ENCODE assay signal across 22 cellular contexts in genomic region chr11:40247023-40247422, GRCh38.
"Had no signal": no experiment of that assay in that cellular context is flagged by ENCODE, and none has a peak within 500 bp of the region (broad histone marks: within the 10 kb centered on the region; RNA-seq: fewer than 3 reads in every experiment).

No MANE protein-coding gene starts in this region.

- ATAC-seq: effector memory CD8-positive, alpha-beta T cell; gastrocnemius medialis; heart right ventricle; left lobe of liver; naive thymus-derived CD4-positive, alpha-beta T cell; psoas muscle; right lobe of liver; stimulated activated memory B cell treated with anti-CD40 and anti-IgM and Interleukin-4, amounts not matched to agents 10 μg/mL and 1 μg/mL and 100 μg/mL, for 72 hours had no signal

- H3K4me1 Mint-ChIP-seq: naive thymus-derived CD4-positive, alpha-beta T cell; stimulated activated memory B cell treated with anti-CD40 and anti-IgM and Interleukin-4, amounts not matched to agents 10 μg/mL and 1 μg/mL and 100 μg/mL, for 72 hours had no signal

- H3K27ac ChIP-seq: epithelial cell of prostate, esophagus muscularis mucosa, gastrocnemius medialis, heart right ventricle, neutrophil, psoas muscle, right lobe of liver, tibial artery, upper lobe of left lung, uterus had no signal

- H3K36me3 Mint-ChIP-seq: naive thymus-derived CD4-positive, alpha-beta T cell; stimulated activated memory B cell treated with anti-CD40 and anti-IgM and Interleukin-4, amounts not matched to agents 10 μg/mL and 1 μg/mL and 100 μg/mL, for 72 hours had no signal

- H3K4me3 Mint-ChIP-seq: dendritic cell treated with granulocyte-macrophage colony-stimulating factor and Interleukin-4, amounts not matched to agents 40 ng/mL and 50 ng/mL, for 4 days; effector memory CD8-positive, alpha-beta T cell; naive thymus-derived CD4-positive, alpha-beta T cell; nephron progenitor cell; stimulated activated memory B cell treated with anti-CD40 and anti-IgM and Interleukin-4, amounts not matched to agents 10 μg/mL and 1 μg/mL and 100 μg/mL, for 72 hours; stimulated activated naive CD8-positive, alpha-beta T cell treated with anti-CD3 and anti-CD28 coated beads, Interleukin-15, Interleukin-2, amounts not matched to agents 100 ng/mL and 50 ng/mL, for 24 hours had no signal

- DNase-seq: effector memory CD8-positive, alpha-beta T cell; gastrocnemius medialis; heart right ventricle; hypothalamus; islet precursor cell; mammary epithelial cell; naive thymus-derived CD4-positive, alpha-beta T cell; nephron progenitor cell; psoas muscle; retina; right lobe of liver; stimulated activated CD4-positive, alpha-beta T cell treated with anti-CD3 and anti-CD28 coated beads, Interleukin-4, amount 100 ng/mL, for 1 hour; tibial artery; upper lobe of left lung; uterus had no signal

- H3K27ac Mint-ChIP-seq: dendritic cell treated with granulocyte-macrophage colony-stimulating factor and Interleukin-4, amounts not matched to agents 40 ng/mL and 50 ng/mL, for 4 days; effector memory CD8-positive, alpha-beta T cell; naive thymus-derived CD4-positive, alpha-beta T cell; nephron progenitor cell; stimulated activated memory B cell treated with anti-CD40 and anti-IgM and Interleukin-4, amounts not matched to agents 10 μg/mL and 1 μg/mL and 100 μg/mL, for 72 hours; stimulated activated naive CD8-positive, alpha-beta T cell treated with anti-CD3 and anti-CD28 coated beads, Interleukin-15, Interleukin-2, amounts not matched to agents 100 ng/mL and 50 ng/mL, for 24 hours had no signal

- H3K9me3 Mint-ChIP-seq: nephron progenitor cell had no signal

- H3K36me3 ChIP-seq: esophagus muscularis mucosa, gastrocnemius medialis, heart right ventricle, neutrophil, right lobe of liver, tibial artery, upper lobe of left lung, uterus had no signal

- H3K27me3 Mint-ChIP-seq: dendritic cell treated with granulocyte-macrophage colony-stimulating factor and Interleukin-4, amounts not matched to agents 40 ng/mL and 50 ng/mL, for 4 days; effector memory CD8-positive, alpha-beta T cell; naive thymus-derived CD4-positive, alpha-beta T cell; stimulated activated memory B cell treated with anti-CD40 and anti-IgM and Interleukin-4, amounts not matched to agents 10 μg/mL and 1 μg/mL and 100 μg/mL, for 72 hours; stimulated activated naive CD8-positive, alpha-beta T cell treated with anti-CD3 and anti-CD28 coated beads, Interleukin-15, Interleukin-2, amounts not matched to agents 100 ng/mL and 50 ng/mL, for 24 hours had no signal

- H3K4me1 ChIP-seq: esophagus muscularis mucosa, gastrocnemius medialis, heart right ventricle, psoas muscle, right lobe of liver, tibial artery, upper lobe of left lung, uterus had no signal

- H3K27me3 ChIP-seq: esophagus muscularis mucosa, gastrocnemius medialis, heart right ventricle, neutrophil, right lobe of liver, tibial artery, upper lobe of left lung had no signal

- H3K9me3 ChIP-seq: esophagus muscularis mucosa, gastrocnemius medialis, neutrophil, psoas muscle, right lobe of liver, tibial artery, upper lobe of left lung, uterus had no signal

- H3K4me3 ChIP-seq: esophagus muscularis mucosa, gastrocnemius medialis, heart right ventricle, psoas muscle, right lobe of liver, tibial artery, upper lobe of left lung, uterus had no signal
